Comparison of ENCODE assay signal across 8 cellular contexts in genomic region chr4:145732416-145732815, GRCh38. TPM values are rescaled to one million over a fixed set of nuclear protein-coding genes. Genes with fewer than 3 reads are reported as not detected.
DNase-seq lines count a peak whose midpoint lies in the region; ATAC-seq and TF ChIP-seq lines count a peak whose summit lies in the region.

No MANE protein-coding gene starts in this region.

- intact Hi-C loops in dendritic cell treated with granulocyte-macrophage colony-stimulating factor and Interleukin-4, amounts not matched to agents 40 ng/mL and 50 ng/mL, for 4 days (cut with micrococcal nuclease), result loop anchor here (2.0 to 5.0 kb wide), 3 partner anchors 90 to 205 kb away; partner anchors contain the start of genes MMAA and ZNF827

- no peaks in the 10 kb centered on the region for H3K9me3 Mint-ChIP-seq in dendritic cell treated with granulocyte-macrophage colony-stimulating factor and Interleukin-4, amounts not matched to agents 40 ng/mL and 50 ng/mL, for 4 days
- no peaks in the 10 kb centered on the region for H3K9me3 Mint-ChIP-seq in naive thymus-derived CD8-positive, alpha-beta T cell

- TF ChIP-seq CTCF in AG09309 (IDR thresholded peaks at IDR 0.05; ENCODE audit: control insufficient read depth, insufficient read depth, low read depth, low read length, missing control alignments), result no peak

- peak overlapping the region; percentile 98 for H3K27ac Mint-ChIP-seq in dendritic cell treated with granulocyte-macrophage colony-stimulating factor and Interleukin-4, amounts not matched to agents 40 ng/mL and 50 ng/mL, for 4 days
- H3K27ac Mint-ChIP-seq in naive thymus-derived CD8-positive, alpha-beta T cell, result peak overlapping the region in 1 of 10 donors; percentile 24

- H3K4me3 ChIP-seq in AG09309 (ENCODE audit: control insufficient read depth, low read depth, low read length), result peak overlapping the region; percentile 43
- H3K4me3 ChIP-seq in Jurkat, Clone E6-1 (ENCODE audit: low read length), result peak overlapping the region; percentile 51

- POLR2A ChIA-PET in naive thymus-derived CD8-positive, alpha-beta T cell (lab: Charles Lee), result interaction anchor here (1.2 kb wide), 1 partner anchor 204 kb away, joined by 3 read pairs; no protein-coding TSS in a partner anchor

- no peak for ATAC-seq in naive thymus-derived CD8-positive, alpha-beta T cell
- no peak for ATAC-seq in HG02840 (IDR thresholded peaks at IDR 0.05; ENCODE audit: low FRiP score, unreplicated experiment)
- ATAC-seq in GM18867 (IDR thresholded peaks at IDR 0.05; ENCODE audit: unreplicated experiment), result no peak
- no peak for ATAC-seq in GM18907 (IDR thresholded peaks at IDR 0.05; ENCODE audit: unreplicated experiment)

- no peaks in the 10 kb centered on the region for H3K36me3 Mint-ChIP-seq in dendritic cell treated with granulocyte-macrophage colony-stimulating factor and Interleukin-4, amounts not matched to agents 40 ng/mL and 50 ng/mL, for 4 days (ENCODE audit: low read depth)
- H3K36me3 Mint-ChIP-seq in naive thymus-derived CD8-positive, alpha-beta T cell, result no peaks in the 10 kb centered on the region

- H3K4me1 Mint-ChIP-seq in dendritic cell treated with granulocyte-macrophage colony-stimulating factor and Interleukin-4, amounts not matched to agents 40 ng/mL and 50 ng/mL, for 4 days (ENCODE audit: low read depth), result peaks cover 28% of the 10 kb centered on the region
- peaks cover 0 to 8% (median 4%) of the 10 kb centered on the region in 4 donors for H3K4me1 Mint-ChIP-seq in naive thymus-derived CD8-positive, alpha-beta T cell

- no peak for DNase-seq in AG09309 (ENCODE audit: low read depth)
- no peak for DNase-seq in Jurkat, Clone E6-1 (ENCODE audit: low read depth, low spot score)
- no peak for DNase-seq in naive thymus-derived CD8-positive, alpha-beta T cell
- DNase-seq in SKM-1 treated with dmso at 0.1 percent for 144 hours (lab: John Stamatoyannopoulos, UW; ENCODE audit: unreplicated experiment), result no peak

- H3K4me3 Mint-ChIP-seq in dendritic cell treated with granulocyte-macrophage colony-stimulating factor and Interleukin-4, amounts not matched to agents 40 ng/mL and 50 ng/mL, for 4 days, result peak overlapping the region; percentile 85
- peak overlapping the region; percentile 70 to 90 (median 81) for H3K4me3 Mint-ChIP-seq in naive thymus-derived CD8-positive, alpha-beta T cell

- peaks cover 16% of the 10 kb centered on the region for H3K27me3 Mint-ChIP-seq in dendritic cell treated with granulocyte-macrophage colony-stimulating factor and Interleukin-4, amounts not matched to agents 40 ng/mL and 50 ng/mL, for 4 days
- H3K27me3 Mint-ChIP-seq in naive thymus-derived CD8-positive, alpha-beta T cell, result peaks cover 4 to 15% (median 6%) of the 10 kb centered on the region in 5 donors

RNA-seq across cellular contexts. Expression of gene C4orf51, which starts 52.5 kb away (rescaled TPM):
- polyA plus RNA-seq in Jurkat, Clone E6-1 (2012; ENCODE audit: insufficient read depth, insufficient read length), result not detected
- total RNA-seq in naive thymus-derived CD8-positive, alpha-beta T cell, result not detected
- not detected for polyA plus RNA-seq in naive thymus-derived CD8-positive, alpha-beta T cell
